Comparison of ENCODE assay signal across 1 cellular context in genomic region chr11:78147807-78148206, GRCh38.
TF ChIP-seq lines count a peak whose summit lies in the region.

No MANE protein-coding gene starts in this region.

TF ChIP-seq in WTC11, 78 proteins besides CTCF, POLR2A, EP300 and RAD21 (continued from another document):
- TF ChIP-seq FOXP1 (CRISPR knock-in tag; IDR thresholded peaks at IDR 0.05; ENCODE audit: borderline replicate concordance), result no peak
- TF ChIP-seq USF2 (CRISPR knock-in tag; IDR thresholded peaks at IDR 0.05), result no peak
- no peak for TF ChIP-seq HMGA2 (CRISPR knock-in tag; IDR thresholded peaks at IDR 0.05)
- no peak for TF ChIP-seq PRDM15 (CRISPR knock-in tag; IDR thresholded peaks at IDR 0.05)
- no peak for TF ChIP-seq ZNF138 (CRISPR knock-in tag; conservative IDR thresholded peaks at IDR 0.05)
- TF ChIP-seq NFATC4 (CRISPR knock-in tag; IDR thresholded peaks at IDR 0.05), result no peak
